1 cellular context compared by ENCODE assay signal in the genomic region with DNA sequence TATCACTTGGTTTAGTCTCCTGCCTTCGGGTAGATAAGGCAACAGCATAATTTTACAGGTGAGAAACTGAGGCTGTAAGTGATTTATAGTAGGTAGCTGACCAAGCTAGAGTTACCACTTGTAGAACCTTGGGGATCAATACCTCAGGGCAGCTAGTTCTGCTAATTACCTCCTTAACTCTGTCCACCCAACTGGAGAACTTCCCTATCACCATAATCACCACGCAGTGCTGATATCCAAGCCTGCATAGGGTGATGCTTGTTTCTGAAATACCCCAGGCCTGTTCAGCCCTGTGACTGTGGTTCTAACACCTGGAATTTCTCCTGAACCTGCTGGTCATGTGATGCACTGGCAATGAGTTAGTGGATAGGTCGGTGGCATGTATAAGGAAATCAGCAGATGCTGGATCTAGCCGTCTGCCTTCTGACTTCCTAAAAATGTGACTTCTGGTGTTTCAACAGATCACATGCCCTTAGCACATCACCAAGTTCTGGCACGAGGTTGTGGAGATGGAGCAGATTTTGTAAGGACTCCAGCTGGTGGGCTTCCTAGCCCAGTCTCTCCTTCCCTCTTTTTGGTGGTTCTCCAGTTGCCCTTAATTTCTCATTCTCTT.
TF ChIP-seq lines count a peak whose summit lies in the region.

No MANE protein-coding gene starts in this region.

TF ChIP-seq in K562, 482 proteins besides CTCF, POLR2A, EP300 and RAD21 (continued from another document and continues in another):
- TF ChIP-seq MITF (IDR thresholded peaks at IDR 0.05) (no peak), CBFA2T3 (IDR thresholded peaks at IDR 0.05) (0 out of 2 replicates have a peak, but pooled peaks have one; percentile 17), NFYB (IDR thresholded peaks at IDR 0.05; ENCODE audit: extremely low read depth, insufficient read length) (no peak), RBM17 (IDR thresholded peaks at IDR 0.05; ENCODE audit: borderline replicate concordance, low read depth, low read length) (no peak), HMBOX1 (IDR thresholded peaks at IDR 0.05) (peak; percentile 93), RAD51 (IDR thresholded peaks at IDR 0.05; ENCODE audit: borderline replicate concordance, low read depth) (peak; percentile 54; the same call in 1 of the 2 replicates), ZNF511 (CRISPR knock-in tag; IDR thresholded peaks at IDR 0.05) (no peak), SMARCA5 (IDR thresholded peaks at IDR 0.05) (no peak), RBM25 (IDR thresholded peaks at IDR 0.05; ENCODE audit: low read depth, low read length, severe bottlenecking) (no peak), HDGF (IDR thresholded peaks at IDR 0.05) (no peak), U2AF2 (optimal IDR thresholded peaks at IDR 0.05; ENCODE audit: low read depth, low read length) (no peak), MAFF (IDR thresholded peaks at IDR 0.05; ENCODE audit: low read length) (no peak), CXXC5 (CRISPR knock-in tag; IDR thresholded peaks at IDR 0.05) (0 out of 2 replicates have a peak, but pooled peaks have one; percentile 7), TOE1 (IDR thresholded peaks at IDR 0.05; ENCODE audit: borderline replicate concordance) (0 out of 2 replicates have a peak, but pooled peaks have one; percentile 59), TOE1 (CRISPR knock-in tag; IDR thresholded peaks at IDR 0.05; ENCODE audit: borderline replicate concordance, low read depth) (no peak), ZNF717 (CRISPR knock-in tag; IDR thresholded peaks at IDR 0.05) (no peak), ARNT (IDR thresholded peaks at IDR 0.05) (no peak), E2F5 (CRISPR knock-in tag; IDR thresholded peaks at IDR 0.05) (no peak), USF2 (CRISPR knock-in tag; IDR thresholded peaks at IDR 0.05) (peak; percentile 58), ZNF592 (IDR thresholded peaks at IDR 0.05) (0 out of 2 replicates have a peak, but pooled peaks have one; percentile 27)
- TF ChIP-seq, protein P1, sequence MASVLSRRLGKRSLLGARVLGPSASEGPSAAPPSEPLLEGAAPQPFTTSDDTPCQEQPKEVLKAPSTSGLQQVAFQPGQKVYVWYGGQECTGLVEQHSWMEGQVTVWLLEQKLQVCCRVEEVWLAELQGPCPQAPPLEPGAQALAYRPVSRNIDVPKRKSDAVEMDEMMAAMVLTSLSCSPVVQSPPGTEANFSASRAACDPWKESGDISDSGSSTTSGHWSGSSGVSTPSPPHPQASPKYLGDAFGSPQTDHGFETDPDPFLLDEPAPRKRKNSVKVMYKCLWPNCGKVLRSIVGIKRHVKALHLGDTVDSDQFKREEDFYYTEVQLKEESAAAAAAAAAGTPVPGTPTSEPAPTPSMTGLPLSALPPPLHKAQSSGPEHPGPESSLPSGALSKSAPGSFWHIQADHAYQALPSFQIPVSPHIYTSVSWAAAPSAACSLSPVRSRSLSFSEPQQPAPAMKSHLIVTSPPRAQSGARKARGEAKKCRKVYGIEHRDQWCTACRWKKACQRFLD (CRISPR knock-in tag; IDR thresholded peaks at IDR 0.05): no peak
- TF ChIP-seq, protein P2, sequence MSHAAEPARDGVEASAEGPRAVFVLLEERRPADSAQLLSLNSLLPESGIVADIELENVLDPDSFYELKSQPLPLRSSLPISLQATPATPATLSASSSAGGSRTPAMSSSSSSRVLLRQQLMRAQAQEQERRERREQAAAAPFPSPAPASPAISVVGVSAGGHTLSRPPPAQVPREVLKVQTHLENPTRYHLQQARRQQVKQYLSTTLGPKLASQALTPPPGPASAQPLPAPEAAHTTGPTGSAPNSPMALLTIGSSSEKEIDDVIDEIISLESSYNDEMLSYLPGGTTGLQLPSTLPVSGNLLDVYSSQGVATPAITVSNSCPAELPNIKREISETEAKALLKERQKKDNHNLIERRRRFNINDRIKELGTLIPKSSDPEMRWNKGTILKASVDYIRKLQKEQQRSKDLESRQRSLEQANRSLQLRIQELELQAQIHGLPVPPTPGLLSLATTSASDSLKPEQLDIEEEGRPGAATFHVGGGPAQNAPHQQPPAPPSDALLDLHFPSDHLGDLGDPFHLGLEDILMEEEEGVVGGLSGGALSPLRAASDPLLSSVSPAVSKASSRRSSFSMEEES (CRISPR knock-in tag; IDR thresholded peaks at IDR 0.05): peak; percentile 80
- TF ChIP-seq, protein P3, sequence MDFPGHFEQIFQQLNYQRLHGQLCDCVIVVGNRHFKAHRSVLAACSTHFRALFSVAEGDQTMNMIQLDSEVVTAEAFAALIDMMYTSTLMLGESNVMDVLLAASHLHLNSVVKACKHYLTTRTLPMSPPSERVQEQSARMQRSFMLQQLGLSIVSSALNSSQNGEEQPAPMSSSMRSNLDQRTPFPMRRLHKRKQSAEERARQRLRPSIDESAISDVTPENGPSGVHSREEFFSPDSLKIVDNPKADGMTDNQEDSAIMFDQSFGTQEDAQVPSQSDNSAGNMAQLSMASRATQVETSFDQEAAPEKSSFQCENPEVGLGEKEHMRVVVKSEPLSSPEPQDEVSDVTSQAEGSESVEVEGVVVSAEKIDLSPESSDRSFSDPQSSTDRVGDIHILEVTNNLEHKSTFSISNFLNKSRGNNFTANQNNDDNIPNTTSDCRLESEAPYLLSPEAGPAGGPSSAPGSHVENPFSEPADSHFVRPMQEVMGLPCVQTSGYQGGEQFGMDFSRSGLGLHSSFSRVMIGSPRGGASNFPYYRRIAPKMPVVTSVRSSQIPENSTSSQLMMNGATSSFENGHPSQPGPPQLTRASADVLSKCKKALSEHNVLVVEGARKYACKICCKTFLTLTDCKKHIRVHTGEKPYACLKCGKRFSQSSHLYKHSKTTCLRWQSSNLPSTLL (IDR thresholded peaks at IDR 0.05): no peak
- TF ChIP-seq, protein P4, sequence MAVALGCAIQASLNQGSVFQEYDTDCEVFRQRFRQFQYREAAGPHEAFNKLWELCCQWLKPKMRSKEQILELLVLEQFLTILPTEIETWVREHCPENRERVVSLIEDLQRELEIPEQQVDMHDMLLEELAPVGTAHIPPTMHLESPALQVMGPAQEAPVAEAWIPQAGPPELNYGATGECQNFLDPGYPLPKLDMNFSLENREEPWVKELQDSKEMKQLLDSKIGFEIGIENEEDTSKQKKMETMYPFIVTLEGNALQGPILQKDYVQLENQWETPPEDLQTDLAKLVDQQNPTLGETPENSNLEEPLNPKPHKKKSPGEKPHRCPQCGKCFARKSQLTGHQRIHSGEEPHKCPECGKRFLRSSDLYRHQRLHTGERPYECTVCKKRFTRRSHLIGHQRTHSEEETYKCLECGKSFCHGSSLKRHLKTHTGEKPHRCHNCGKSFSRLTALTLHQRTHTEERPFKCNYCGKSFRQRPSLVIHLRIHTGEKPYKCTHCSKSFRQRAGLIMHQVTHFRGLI (CRISPR knock-in tag; IDR thresholded peaks at IDR 0.05): no peak
- TF ChIP-seq, protein P5, sequence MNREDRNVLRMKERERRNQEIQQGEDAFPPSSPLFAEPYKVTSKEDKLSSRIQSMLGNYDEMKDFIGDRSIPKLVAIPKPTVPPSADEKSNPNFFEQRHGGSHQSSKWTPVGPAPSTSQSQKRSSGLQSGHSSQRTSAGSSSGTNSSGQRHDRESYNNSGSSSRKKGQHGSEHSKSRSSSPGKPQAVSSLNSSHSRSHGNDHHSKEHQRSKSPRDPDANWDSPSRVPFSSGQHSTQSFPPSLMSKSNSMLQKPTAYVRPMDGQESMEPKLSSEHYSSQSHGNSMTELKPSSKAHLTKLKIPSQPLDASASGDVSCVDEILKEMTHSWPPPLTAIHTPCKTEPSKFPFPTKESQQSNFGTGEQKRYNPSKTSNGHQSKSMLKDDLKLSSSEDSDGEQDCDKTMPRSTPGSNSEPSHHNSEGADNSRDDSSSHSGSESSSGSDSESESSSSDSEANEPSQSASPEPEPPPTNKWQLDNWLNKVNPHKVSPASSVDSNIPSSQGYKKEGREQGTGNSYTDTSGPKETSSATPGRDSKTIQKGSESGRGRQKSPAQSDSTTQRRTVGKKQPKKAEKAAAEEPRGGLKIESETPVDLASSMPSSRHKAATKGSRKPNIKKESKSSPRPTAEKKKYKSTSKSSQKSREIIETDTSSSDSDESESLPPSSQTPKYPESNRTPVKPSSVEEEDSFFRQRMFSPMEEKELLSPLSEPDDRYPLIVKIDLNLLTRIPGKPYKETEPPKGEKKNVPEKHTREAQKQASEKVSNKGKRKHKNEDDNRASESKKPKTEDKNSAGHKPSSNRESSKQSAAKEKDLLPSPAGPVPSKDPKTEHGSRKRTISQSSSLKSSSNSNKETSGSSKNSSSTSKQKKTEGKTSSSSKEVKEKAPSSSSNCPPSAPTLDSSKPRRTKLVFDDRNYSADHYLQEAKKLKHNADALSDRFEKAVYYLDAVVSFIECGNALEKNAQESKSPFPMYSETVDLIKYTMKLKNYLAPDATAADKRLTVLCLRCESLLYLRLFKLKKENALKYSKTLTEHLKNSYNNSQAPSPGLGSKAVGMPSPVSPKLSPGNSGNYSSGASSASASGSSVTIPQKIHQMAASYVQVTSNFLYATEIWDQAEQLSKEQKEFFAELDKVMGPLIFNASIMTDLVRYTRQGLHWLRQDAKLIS (CRISPR knock-in tag; IDR thresholded peaks at IDR 0.05): 0 out of 2 replicates have a peak, but pooled peaks have one; percentile 27
- TF ChIP-seq, protein P6, sequence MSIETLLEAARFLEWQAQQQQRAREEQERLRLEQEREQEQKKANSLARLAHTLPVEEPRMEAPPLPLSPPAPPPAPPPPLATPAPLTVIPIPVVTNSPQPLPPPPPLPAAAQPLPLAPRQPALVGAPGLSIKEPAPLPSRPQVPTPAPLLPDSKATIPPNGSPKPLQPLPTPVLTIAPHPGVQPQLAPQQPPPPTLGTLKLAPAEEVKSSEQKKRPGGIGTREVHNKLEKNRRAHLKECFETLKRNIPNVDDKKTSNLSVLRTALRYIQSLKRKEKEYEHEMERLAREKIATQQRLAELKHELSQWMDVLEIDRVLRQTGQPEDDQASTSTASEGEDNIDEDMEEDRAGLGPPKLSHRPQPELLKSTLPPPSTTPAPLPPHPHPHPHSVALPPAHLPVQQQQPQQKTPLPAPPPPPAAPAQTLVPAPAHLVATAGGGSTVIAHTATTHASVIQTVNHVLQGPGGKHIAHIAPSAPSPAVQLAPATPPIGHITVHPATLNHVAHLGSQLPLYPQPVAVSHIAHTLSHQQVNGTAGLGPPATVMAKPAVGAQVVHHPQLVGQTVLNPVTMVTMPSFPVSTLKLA (conservative IDR thresholded peaks at IDR 0.05): no peak
- TF ChIP-seq, protein P7, sequence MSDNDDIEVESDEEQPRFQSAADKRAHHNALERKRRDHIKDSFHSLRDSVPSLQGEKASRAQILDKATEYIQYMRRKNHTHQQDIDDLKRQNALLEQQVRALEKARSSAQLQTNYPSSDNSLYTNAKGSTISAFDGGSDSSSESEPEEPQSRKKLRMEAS (CRISPR knock-in tag; IDR thresholded peaks at IDR 0.05): peak; percentile 45; the same call in 1 of the 2 replicates
